ENCODE assay signal across 10 cellular contexts in the genomic region with DNA sequence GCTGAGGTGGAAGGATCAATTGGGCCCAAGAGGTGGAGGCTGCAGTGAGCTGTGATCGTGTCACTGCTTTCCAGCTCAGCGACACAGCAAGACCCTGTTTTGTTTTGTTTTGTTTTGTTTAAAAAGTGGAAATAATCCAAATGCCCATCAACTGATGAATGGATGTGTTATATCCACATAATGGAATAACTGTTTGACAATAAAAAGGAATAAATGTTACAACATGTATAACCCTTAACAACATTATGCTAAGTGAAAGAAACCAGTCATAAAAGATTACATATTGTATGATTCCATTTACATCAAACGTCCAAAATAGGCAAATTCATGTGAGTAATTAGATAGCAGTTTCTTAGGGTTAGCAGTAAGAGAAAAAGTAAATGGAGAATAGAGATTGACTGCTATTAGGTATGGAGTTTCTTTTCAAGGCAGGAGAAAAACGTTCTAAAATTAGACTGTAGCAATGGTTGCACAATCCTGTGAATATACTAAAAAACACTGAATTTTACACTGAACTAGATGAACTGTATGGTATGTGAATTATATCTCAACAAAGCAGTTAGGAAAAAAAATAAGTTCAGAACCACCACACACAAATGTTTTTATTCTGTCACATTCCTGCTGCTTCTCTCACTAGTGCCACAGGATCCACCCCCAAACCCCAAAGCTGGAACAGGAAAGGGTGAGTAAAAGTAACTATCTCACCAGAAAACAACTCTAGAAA. TPM values are rescaled to one million over a fixed set of nuclear protein-coding genes. Genes with fewer than 3 reads are reported as not detected.
A peak's percentile ranks its signal among the peaks of the same experiment; 100 is the strongest.
DNase-seq lines count a peak whose midpoint lies in the region; ATAC-seq, FAIRE-seq and TF ChIP-seq lines count a peak whose summit lies in the region.
"Had no signal": no experiment of that assay in that cellular context is flagged by ENCODE, and none has a peak within 500 bp of the region (broad histone marks: within the 10 kb centered on the region; RNA-seq: fewer than 3 reads in every experiment).

No MANE protein-coding gene starts in this region.

- H3K4me1 ChIP-seq in heart left ventricle (peaks cover 9 to 94% (median 73%) of the 10 kb centered on the region in 12 donors), GM12878 (ENCODE audit: control insufficient read depth, insufficient read depth, low read length) (peaks cover 13% of the 10 kb centered on the region), HepG2 (ENCODE audit: insufficient read depth, low read length) (peaks cover 90% of the 10 kb centered on the region)

- intact Hi-C loops in heart left ventricle (cut with DNase I): loop anchor here in 1 of 10 donors (5.0 kb wide), 1 partner anchor 37 kb away; no protein-coding TSS in a partner anchor
- intact Hi-C loops in cardiac septum (cut with DNase I): no loop called here
- intact Hi-C loops in GM12878 (cut with micrococcal nuclease; ENCODE audit: unreplicated experiment): no loop called here
- intact Hi-C loops in HepG2 (cut with micrococcal nuclease; ENCODE audit: unreplicated experiment): no loop called here

- DNase-seq in heart left ventricle (no peak), cardiac septum (ENCODE audit: low spot score) (no peak), GM12878 (ENCODE audit: low read depth, low spot score) (no peak), HepG2 (ENCODE audit: low spot score) (no peak), NCI-H2227 (lab: John Stamatoyannopoulos, UW; ENCODE audit: unreplicated experiment) (no peak), SKM-1 (lab: John Stamatoyannopoulos, UW; ENCODE audit: unreplicated experiment) (no peak), WERI-Rb-1 (no peak), NCI-H774 (lab: John Stamatoyannopoulos, UW) (no peak)
- DNase-seq: COR-L47, glutamatergic neuron had no signal

- H3K27ac ChIP-seq in heart left ventricle (peak overlapping the region in 11 of 12 donors; percentile 49 to 81 (median 71)), GM12878 (ENCODE audit: control insufficient read depth, insufficient read depth) (no peak overlapping the region), HepG2 (ENCODE audit: extremely low read length, insufficient read depth, low read length) (peak overlapping the region; percentile 47), WERI-Rb-1 (no peak overlapping the region)

- no peaks in the 10 kb centered on the region; the same call in 1 of the 2 replicates for H4K20me1 ChIP-seq in GM12878 (ENCODE audit: control insufficient read depth, insufficient read depth)
- peaks cover 25% of the 10 kb centered on the region for H4K20me1 ChIP-seq in HepG2 (ENCODE audit: insufficient read depth, low read length)

- TF ChIP-seq RAD21 in GM12878 (IDR thresholded peaks at IDR 0.05; ENCODE audit: insufficient read depth, low read depth, low read length): no peak
- no peak for TF ChIP-seq RAD21 in HepG2 (CRISPR knock-in tag; IDR thresholded peaks at IDR 0.05)

- no peak for TF ChIP-seq EP300 in GM12878 (IDR thresholded peaks at IDR 0.05; ENCODE audit: borderline replicate concordance in 1 of 2, control insufficient read depth in 1 of 2, low read depth in 2 of 2, low read length in 2 of 2)
- no peak for TF ChIP-seq EP300 in HepG2 (IDR thresholded peaks at IDR 0.05; ENCODE audit: low read depth in 2 of 2, low read length in 2 of 2)
- no peak for TF ChIP-seq EP300 in HepG2 (CRISPR knock-in tag; IDR thresholded peaks at IDR 0.05; ENCODE audit: borderline replicate concordance)

- TF ChIP-seq POLR2A in heart left ventricle (IDR thresholded peaks at IDR 0.05) (no peak), GM12878 (IDR thresholded peaks at IDR 0.05; ENCODE audit: low read depth, low read length) (no peak), HepG2 (IDR thresholded peaks at IDR 0.05; ENCODE audit: insufficient read depth in 1 of 2, low read depth in 2 of 2, low read length in 2 of 2) (no peak)

- no TSS peak for BruUV-seq in GM12878 (replicated peaks; lab: Mats Ljungman, UMichigan)
- BruUV-seq in HepG2 (replicated peaks; lab: Mats Ljungman, UMichigan): no TSS peak

- RAD21 ChIA-PET in GM12878 (lab: Charles Lee; ENCODE audit: unreplicated experiment): no interaction called here

- peak overlapping the region in 1 of 12 donors; percentile 0 for H3K4me3 ChIP-seq in heart left ventricle
- H3K4me3 ChIP-seq in GM12878: 0 out of 2 replicates have a peak overlapping the region, but pooled peaks have one; percentile 14
- H3K4me3 ChIP-seq in HepG2 (replicated peaks in 1 of 3; ENCODE audit: insufficient read depth in 1 of 3, low read depth in 2 of 3, low read length in 3 of 3): no peak overlapping the region
- H3K4me3 ChIP-seq in WERI-Rb-1 (ENCODE audit: low read depth, low read length): no peak overlapping the region

- TF ChIP-seq CTCF in heart left ventricle (IDR thresholded peaks at IDR 0.05) (no peak), GM12878 (IDR thresholded peaks at IDR 0.05 in 2 of 3, conservative IDR thresholded peaks at IDR 0.05 in 1 of 3; ENCODE audit: control insufficient read depth in 2 of 3, extremely low read depth in 1 of 3, insufficient read depth in 1 of 3, low read depth in 3 of 3, low read length in 3 of 3) (no peak), HepG2 (CRISPR knock-in tag; IDR thresholded peaks at IDR 0.05) (no peak), WERI-Rb-1 (IDR thresholded peaks at IDR 0.05; ENCODE audit: low read depth, low read length) (no peak)

- POLR2A ChIA-PET in GM12878 (lab: Charles Lee) (interaction anchor here (0.6 kb wide), 1 partner anchor 293 kb away, joined by 3 read pairs; no protein-coding TSS in a partner anchor), HepG2 (lab: Yijun Ruan, JAX) (interaction anchor here (2.3 kb wide), 1 partner anchor 15 kb away, joined by 6 read pairs; no protein-coding TSS in a partner anchor)

- no peak overlapping the region for H2AFZ ChIP-seq in GM12878 (ENCODE audit: control insufficient read depth, low read depth, low read length)
- no peak overlapping the region for H2AFZ ChIP-seq in HepG2 (ENCODE audit: low read length)

- 46 to 52% (median 51%) methylated on average over 4 of the region's 4 CpGs for WGBS in heart left ventricle, 4 donors
- WGBS in GM12878 (ENCODE audit: insufficient coverage, insufficient replicate concordance, low lambda C conversion rate, missing lambda C conversion rate): 50% methylated on average over 4 of the region's 4 CpGs
- 60% methylated on average over 4 of the region's 4 CpGs for WGBS in HepG2 (ENCODE audit: low lambda C conversion rate)

- SMC1A ChIA-PET in GM12878 (lab: Charles Lee; ENCODE audit: uncharacterized antibody, unreplicated experiment): interaction anchor here (0.8 to 2.1 kb wide), 2 partner anchors 10 to 37 kb away, joined by 3 to 8 read pairs; no protein-coding TSS in a partner anchor

- FAIRE-seq in GM12878 (lab: Jason Lieb, UNC): no peak
- no peak for FAIRE-seq in HepG2 (lab: Jason Lieb, UNC)

- H3K9me3 ChIP-seq in heart left ventricle: no peaks in the 10 kb centered on the region
- no peaks in the 10 kb centered on the region for H3K9me3 ChIP-seq in GM12878 (replicated peaks; ENCODE audit: control insufficient read depth, insufficient read depth, low read length)
- no peaks in the 10 kb centered on the region for H3K9me3 ChIP-seq in HepG2 (ENCODE audit: low read length)
- no peaks in the 10 kb centered on the region for H3K9me3 ChIP-seq in WERI-Rb-1 (ENCODE audit: severe bottlenecking)

- H3K36me3 ChIP-seq in heart left ventricle (no peaks in the 10 kb centered on the region), GM12878 (ENCODE audit: control insufficient read depth in 2 of 2, insufficient read depth in 2 of 2, low read length in 1 of 2) (peaks cover 0 to 3% of the 10 kb centered on the region in 2 experiments; a peak in 1 of 4 replicates), HepG2 (replicated peaks in 1 of 2; ENCODE audit: control insufficient read depth in 1 of 2, insufficient read depth in 2 of 2, low read length in 2 of 2) (peaks cover 0 to 1% of the 10 kb centered on the region in 2 experiments; a peak in 3 of 5 replicates), WERI-Rb-1 (peaks cover 8% of the 10 kb centered on the region)

- H3K27me3 ChIP-seq in heart left ventricle (no peaks in the 10 kb centered on the region), GM12878 (replicated peaks in 1 of 2; ENCODE audit: control insufficient read depth in 2 of 2, insufficient read depth in 2 of 2, low read length in 1 of 2) (no peaks in the 10 kb centered on the region), HepG2 (ENCODE audit: control insufficient read depth in 1 of 2, insufficient read depth in 2 of 2, low read length in 2 of 2) (no peaks in the 10 kb centered on the region), WERI-Rb-1 (ENCODE audit: insufficient read depth, low read depth, severe bottlenecking) (no peaks in the 10 kb centered on the region)

- CTCF ChIA-PET in GM12878 (lab: Yijun Ruan, JAX) (no interaction called here), HepG2 (lab: Yijun Ruan, JAX; ENCODE audit: low intra/inter-chr PET ratio, low total read pairs) (no interaction called here)

- ATAC-seq in heart left ventricle (peak in 1 of 4 donors; percentile 17), GM12878 (no peak), HepG2 (no peak)

- H3K4me2 ChIP-seq in GM12878 (ENCODE audit: control insufficient read depth, insufficient read depth) (peak overlapping the region; percentile 38), HepG2 (ENCODE audit: low read depth, low read length) (peak overlapping the region; percentile 56)

- in situ Hi-C loops in GM12878 (cut with MboI) (no loop called here), HepG2 (cut with HindIII; ENCODE audit: extremely low pct_ligation_motif_present, low pct_unique_long_range_greater_than_20kb) (no loop called here)

- peaks cover 92% of the 10 kb centered on the region for H3K79me2 ChIP-seq in GM12878 (ENCODE audit: control insufficient read depth, insufficient read depth, low read length)
- peaks cover 95% of the 10 kb centered on the region for H3K79me2 ChIP-seq in HepG2 (ENCODE audit: insufficient read depth, low read length)

- H3K9ac ChIP-seq in GM12878 (ENCODE audit: control insufficient read depth, insufficient read depth, low read length) (no peak overlapping the region), HepG2 (ENCODE audit: insufficient read depth, low read depth, low read length) (no peak overlapping the region)

RNA-seq across cellular contexts. Expression of a gene that starts 15.7 kb away (rescaled TPM):
- total RNA-seq in heart left ventricle (10 to 100 TPM; 33.4 to 48.8 (median 42.3) TPM), cardiac septum (46.2 TPM), GM12878 (2014; rRNA removed) (28.3 and 34.8 TPM in 2 replicates), GM12878 (2014; rRNA removed; fragmentation: Illumina TruSeq; extraction: Trizol) (20.5 and 22.4 TPM in 2 replicates), GM12878 (2021) (33.6 and 36.8 TPM in 2 replicates), HepG2 (2016; rRNA removed; fragmentation: Illumina TruSeq; extraction: Trizol) (15.4 and 16.6 TPM in 2 replicates)
- polyA plus RNA-seq in heart left ventricle (10 to 100 TPM; 10.8 to 19.2 TPM), GM12878 (2011; rRNA removed) (41.5 and 54.2 TPM in 2 replicates), GM12878 (2014; fragmentation: Illumina TruSeq; extraction: Trizol) (31.7 and 35.5 TPM in 2 replicates), GM12878 (2014; fragmentation: Nextera tagmentation; extraction: Ambion mirVana) (10 to 100 TPM in 1 of 2 experiments, 1 to 10 TPM in 1; 9.5 to 11.9 TPM), GM12878 (2014; rRNA removed) (19.1 and 19.8 TPM in 2 replicates), GM12878 (2016; fragmentation: Nextera tagmentation; extraction: Ambion mirVana) (10 to 100 TPM; 19.1 to 27.0 TPM), HepG2 (2011; rRNA removed) (33.3 and 48.5 TPM in 2 replicates)
- total RNA-seq in GM12878 (2013; cell fraction: nucleolus; rRNA removed): 144 and 151 TPM in 2 replicates
- polyA plus RNA-seq in GM12878 (2011; ENCODE audit: low read depth): 15.0 TPM
- polyA plus RNA-seq in GM12878 (2011; cell fraction: cytosol; rRNA removed): 28.5 and 39.6 TPM in 2 replicates
- 36.5 and 45.8 TPM in 2 replicates for polyA plus RNA-seq in GM12878 (2011; cell fraction: nucleus; rRNA removed)
- polyA plus RNA-seq in GM12878 (2012): 19.1 and 20.8 TPM in 2 replicates
- 43.4 and 84.0 TPM in 2 replicates for polyA minus RNA-seq in GM12878 (2011; rRNA and poly(A)+ RNA removed)
- polyA minus RNA-seq in GM12878 (2011; cell fraction: cytosol; rRNA and poly(A)+ RNA removed): 14.7 and 19.4 TPM in 2 replicates
- 34.6 and 42.6 TPM in 2 replicates for polyA minus RNA-seq in GM12878 (2011; cell fraction: nucleus; rRNA and poly(A)+ RNA removed)
- total RNA-seq in HepG2 (2016; cell fraction: cytosol; rRNA removed; fragmentation: Illumina TruSeq; extraction: Trizol; ENCODE audit: low read depth): 55.7 and 60.3 TPM in 2 replicates
- 15.5 and 17.0 TPM in 2 replicates for total RNA-seq in HepG2 (2016; cell fraction: insoluble cytoplasmic fraction; rRNA removed; fragmentation: Illumina TruSeq; extraction: Trizol)
- 13.6 and 15.8 TPM in 2 replicates for total RNA-seq in HepG2 (2016; cell fraction: membrane; rRNA removed; fragmentation: Illumina TruSeq; extraction: Trizol)
- 25.2 and 32.7 TPM in 2 replicates for total RNA-seq in HepG2 (2016; cell fraction: nucleus; rRNA removed; fragmentation: Illumina TruSeq; extraction: Trizol)
- polyA plus RNA-seq in HepG2 (2011; cell fraction: cytosol; rRNA removed): 15.1 and 19.3 TPM in 2 replicates
- 30.9 and 34.9 TPM in 2 replicates for polyA plus RNA-seq in HepG2 (2011; cell fraction: nucleus; rRNA removed)
- polyA plus RNA-seq in HepG2 (2012): 13.6 and 18.4 TPM in 2 replicates
- polyA plus RNA-seq in HepG2 (2016; cell fraction: cytosol; fragmentation: Illumina TruSeq; extraction: Trizol; ENCODE audit: low read depth): 0.29 and 0.60 TPM in 2 replicates
- 16.6 and 18.3 TPM in 2 replicates for polyA plus RNA-seq in HepG2 (2016; cell fraction: insoluble cytoplasmic fraction; fragmentation: Illumina TruSeq; extraction: Trizol; ENCODE audit: low read depth)
- 2.1 and 2.3 TPM in 2 replicates for polyA plus RNA-seq in HepG2 (2016; cell fraction: membrane; fragmentation: Illumina TruSeq; extraction: Trizol; ENCODE audit: low read depth)
- 26.8 and 30.6 TPM in 2 replicates for polyA plus RNA-seq in HepG2 (2016; cell fraction: nucleus; fragmentation: Illumina TruSeq; extraction: Trizol; ENCODE audit: insufficient read depth, low read depth)
- polyA minus RNA-seq in HepG2 (2011; rRNA and poly(A)+ RNA removed; ENCODE audit: low replicate concordance): 39.0 and 60.9 TPM in 2 replicates
- polyA minus RNA-seq in HepG2 (2011; cell fraction: cytosol; rRNA and poly(A)+ RNA removed): 18.7 and 23.7 TPM in 2 replicates
- 84.3 and 91.0 TPM in 2 replicates for polyA minus RNA-seq in HepG2 (2011; cell fraction: nucleus; rRNA and poly(A)+ RNA removed)

Comparison
In these comparisons a context has a peak if more than half of its experiments do, and no peak if none do; other contexts are left out.
1. H3K27ac ChIP-seq: peak in heart left ventricle (11 of 12) and HepG2 (single experiment); none in GM12878 (single experiment) and WERI-Rb-1 (single experiment).